Comparison of ENCODE assay signal across 8 cellular contexts in genomic region chr4:78938868-78939666, GRCh38. TPM values are rescaled to one million over a fixed set of nuclear protein-coding genes. Genes with fewer than 3 reads are reported as not detected.
A peak's percentile ranks its signal among the peaks of the same experiment; 100 is the strongest.
DNase-seq lines count a peak whose midpoint lies in the region; ATAC-seq and TF ChIP-seq lines count a peak whose summit lies in the region.

TSS of gene PAQR3 (minus strand) at chr4:78939438. CDS start at chr4:78939224, 214 bp downstream.

- DNase-seq in Daoy (ENCODE audit: low read depth) (peak; percentile 85), RKO (ENCODE audit: low spot score) (peak; percentile 90), fibroblast of peridontal ligament (ENCODE audit: extremely low read depth) (peak; percentile 58)
- peak; percentile 61 to 75 for DNase-seq in activated T-helper 1 cell treated with anti-CD3 and anti-CD28 coated beads, Interleukin-2, amount 50 U/mL, for 16 hours (ENCODE audit: low read depth in 1 of 2, low spot score in 1 of 2)
- DNase-seq in natural killer cell treated with Interleukin-12 subunit alpha and Interleukin-12 subunit beta and Interleukin-15 and Interleukin-18, amount 100 ng/mL, for 72 hours (ENCODE audit: low spot score) = peak; percentile 88
- peak; percentile 90 for DNase-seq in stimulated activated naive CD8-positive, alpha-beta T cell treated with anti-CD3 and anti-CD28 coated beads, Interleukin-15, Interleukin-2, amounts not matched to agents 100 U/mL and 50 U/mL, for 24 hours

- peak within 1 kb of the TSS; percentile 92 for H3K4me2 ChIP-seq in KMS-11

- H3K4me3 ChIP-seq in KMS-11 (IDR thresholded peaks at IDR 0.05; ENCODE audit: insufficient read depth, low read depth, low read length) = peak within 1 kb of the TSS; percentile 69

- peaks cover 4% of the 10 kb centered on the region for H3K36me3 Mint-ChIP-seq in natural killer cell treated with Interleukin-12 subunit alpha and Interleukin-12 subunit beta and Interleukin-15 and Interleukin-18, amount 100 ng/mL, for 72 hours

- no peaks in the 10 kb centered on the region for H3K9me3 Mint-ChIP-seq in natural killer cell treated with Interleukin-12 subunit alpha and Interleukin-12 subunit beta and Interleukin-15 and Interleukin-18, amount 100 ng/mL, for 72 hours

- H2AFZ ChIP-seq in KMS-11 (ENCODE audit: low read depth) = peak within 1 kb of the TSS; percentile 82

- peaks cover 13 to 43% of the 10 kb centered on the region in 2 donors for H3K4me1 Mint-ChIP-seq in natural killer cell treated with Interleukin-12 subunit alpha and Interleukin-12 subunit beta and Interleukin-15 and Interleukin-18, amount 100 ng/mL, for 72 hours (ENCODE audit: low read depth in 2 of 2)

- H3K79me2 ChIP-seq in KMS-11 (ENCODE audit: insufficient read depth, low read depth) = no peaks in the 10 kb centered on the region; the same call in 1 of the 2 replicates

- peaks cover 29% of the 10 kb centered on the region for H3K4me1 ChIP-seq in KMS-11 (ENCODE audit: low read depth, poor library complexity, severe bottlenecking)

- no peak for TF ChIP-seq CTCF in KMS-11 (conservative IDR thresholded peaks at IDR 0.05; ENCODE audit: low read depth, low read length)

- no peaks in the 10 kb centered on the region for H3K36me3 ChIP-seq in KMS-11 (ENCODE audit: insufficient read depth)

- H3K9ac ChIP-seq in KMS-11 = peak within 1 kb of the TSS; percentile 66; the same call in 1 of the 2 replicates

- peaks cover 16 to 23% of the 10 kb centered on the region in 2 donors for H3K27me3 Mint-ChIP-seq in natural killer cell treated with Interleukin-12 subunit alpha and Interleukin-12 subunit beta and Interleukin-15 and Interleukin-18, amount 100 ng/mL, for 72 hours

- H4K20me1 ChIP-seq in KMS-11 (ENCODE audit: insufficient read depth) = no peaks in the 10 kb centered on the region

- H3K4me3 Mint-ChIP-seq in natural killer cell treated with Interleukin-12 subunit alpha and Interleukin-12 subunit beta and Interleukin-15 and Interleukin-18, amount 100 ng/mL, for 72 hours = peak within 1 kb of the TSS; percentile 100

- no peaks in the 10 kb centered on the region for H3K27me3 ChIP-seq in KMS-11 (ENCODE audit: insufficient read depth, low read depth)

- H3K27ac ChIP-seq in KMS-11 = no peak within 1 kb of the TSS

- peak; percentile 97 for ATAC-seq in GM21786 (IDR thresholded peaks at IDR 0.05; ENCODE audit: unreplicated experiment)
- ATAC-seq in natural killer cell treated with Interleukin-12 subunit alpha and Interleukin-12 subunit beta and Interleukin-15 and Interleukin-18, amount 100 ng/mL, for 72 hours = peak; percentile 99 to 100
- ATAC-seq in stimulated activated naive CD8-positive, alpha-beta T cell treated with anti-CD3 and anti-CD28 coated beads, Interleukin-15, Interleukin-2, amounts not matched to agents 100 U/mL and 50 U/mL, for 24 hours = peak; percentile 96

- H3K27ac Mint-ChIP-seq in natural killer cell treated with Interleukin-12 subunit alpha and Interleukin-12 subunit beta and Interleukin-15 and Interleukin-18, amount 100 ng/mL, for 72 hours = peak within 1 kb of the TSS; percentile 76 to 77

RNA-seq across cellular contexts. Expression of gene PAQR3, which starts in this region (rescaled TPM):
- total RNA-seq in Daoy (2014; rRNA removed; shearing (Covaris generic)) = 13.5 and 15.3 TPM in 2 replicates
- total RNA-seq in natural killer cell treated with Interleukin-12 subunit alpha and Interleukin-12 subunit beta and Interleukin-15 and Interleukin-18, amount 100 ng/mL, for 72 hours = 10 to 100 TPM; 12.2 to 14.6 TPM
